Comparison of ENCODE assay signal across 8 cellular contexts in the genomic region with DNA sequence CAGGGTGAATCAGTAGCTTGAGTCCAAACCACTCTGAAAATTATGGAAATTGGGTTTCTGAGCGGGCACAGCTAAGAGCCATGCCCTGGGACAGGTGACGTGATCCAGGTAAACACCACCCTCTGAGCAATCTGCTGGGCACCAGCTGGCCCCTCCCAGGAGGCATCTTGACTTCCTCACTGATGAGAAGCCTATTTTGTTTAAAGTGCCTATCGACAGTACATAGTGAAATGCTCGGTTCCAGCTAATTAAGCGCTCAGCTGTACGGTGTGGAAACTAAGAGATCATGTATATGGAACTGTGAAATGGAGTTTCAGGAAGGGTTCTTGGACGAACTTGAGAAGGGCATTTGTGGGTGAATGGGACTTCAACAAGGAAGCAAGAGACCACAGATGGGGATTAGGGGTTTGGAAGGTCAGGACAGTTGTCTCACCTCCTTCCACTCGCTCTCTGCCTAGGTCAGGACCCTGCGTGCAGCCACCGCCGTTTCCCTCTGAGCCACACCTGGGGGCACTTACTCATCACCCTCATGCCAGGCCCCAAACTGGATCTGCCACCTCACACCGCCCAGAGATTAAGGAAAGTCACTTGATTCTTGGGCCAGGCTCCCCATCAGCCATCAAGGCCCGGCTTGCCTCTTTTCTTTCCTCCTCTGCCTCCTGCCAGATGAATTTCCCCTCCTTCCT. TPM values are rescaled to one million over a fixed set of nuclear protein-coding genes. Genes with fewer than 3 reads are reported as not detected.
DNase-seq lines count a peak whose midpoint lies in the region; ATAC-seq and TF ChIP-seq lines count a peak whose summit lies in the region.

No MANE protein-coding gene starts in this region.

- peaks cover 17% of the 10 kb centered on the region for H3K36me3 ChIP-seq in DND-41 (ENCODE audit: insufficient read depth, low read length)
- no peaks in the 10 kb centered on the region for H3K36me3 ChIP-seq in effector memory CD4-positive, alpha-beta T cell (ENCODE audit: control insufficient read depth, insufficient read depth, low read length)

- peak overlapping the region; percentile 26; the same call in 1 of the 2 replicates for H3K4me2 ChIP-seq in DND-41 (ENCODE audit: insufficient read depth, low read length)

- ATAC-seq in DND-41 (ENCODE audit: insufficient read depth, low read depth) (no peak), GM18498 (IDR thresholded peaks at IDR 0.05; ENCODE audit: unreplicated experiment) (no peak), GM21526 (IDR thresholded peaks at IDR 0.05; ENCODE audit: low FRiP score, unreplicated experiment) (no peak)

- H3K9ac ChIP-seq in DND-41 (ENCODE audit: low read depth, low read length), result no peak overlapping the region

- TF ChIP-seq CTCF in DND-41 (IDR thresholded peaks at IDR 0.05; ENCODE audit: borderline replicate concordance, extremely low read depth, low read length, poor library complexity, severe bottlenecking) (no peak), osteocyte (IDR thresholded peaks at IDR 0.05) (no peak)

- peaks cover 80% of the 10 kb centered on the region for H3K79me2 ChIP-seq in DND-41 (ENCODE audit: insufficient read depth, low read length)

- H3K9me3 Mint-ChIP-seq in osteocyte (ENCODE audit: unreplicated experiment), result no peaks in the 10 kb centered on the region

- peak overlapping the region; percentile 44 for H3K27ac Mint-ChIP-seq in osteocyte (ENCODE audit: unreplicated experiment)

- DNase-seq in DND-41 (no peak), NCI-H524 (lab: John Stamatoyannopoulos, UW) (peak; percentile 5 to 62), osteocyte (ENCODE audit: extremely low spot score, unreplicated experiment) (peak; percentile 51), GDM1 (lab: John Stamatoyannopoulos, UW) (no peak), NCI-H774 (lab: John Stamatoyannopoulos, UW) (no peak)
- no peak for DNase-seq in effector memory CD4-positive, alpha-beta T cell

- peaks cover 2% of the 10 kb centered on the region for H3K27me3 ChIP-seq in DND-41 (ENCODE audit: insufficient read depth, low read length, poor library complexity)
- H3K27me3 ChIP-seq in effector memory CD4-positive, alpha-beta T cell (replicated peaks; ENCODE audit: control insufficient read depth, insufficient read depth, low read length, poor library complexity, severe bottlenecking), result no peaks in the 10 kb centered on the region

- no peak overlapping the region for H3K4me3 ChIP-seq in DND-41 (ENCODE audit: low read depth in 1 of 2, low read length in 2 of 2)
- no peak overlapping the region for H3K4me3 ChIP-seq in effector memory CD4-positive, alpha-beta T cell (ENCODE audit: insufficient read depth, low read depth, low read length, poor library complexity, severe bottlenecking)

- no peaks in the 10 kb centered on the region for H3K27me3 Mint-ChIP-seq in osteocyte (ENCODE audit: unreplicated experiment)

- H3K9me3 ChIP-seq in DND-41 (ENCODE audit: insufficient read depth, low read length, severe bottlenecking), result no peaks in the 10 kb centered on the region
- H3K9me3 ChIP-seq in effector memory CD4-positive, alpha-beta T cell (ENCODE audit: control insufficient read depth, low read length), result no peaks in the 10 kb centered on the region

- H2AFZ ChIP-seq in DND-41 (ENCODE audit: low read depth, low read length), result no peak overlapping the region

- H3K27ac ChIP-seq in DND-41 (ENCODE audit: low read length), result no peak overlapping the region
- H3K27ac ChIP-seq in effector memory CD4-positive, alpha-beta T cell (ENCODE audit: insufficient read depth, low read length, poor library complexity, severe bottlenecking), result peak overlapping the region; percentile 21

- H4K20me1 ChIP-seq in DND-41 (ENCODE audit: insufficient read depth, low read length), result peaks cover 68% of the 10 kb centered on the region

- H3K4me1 Mint-ChIP-seq in osteocyte (ENCODE audit: unreplicated experiment), result peaks cover 75% of the 10 kb centered on the region

- peaks cover 53% of the 10 kb centered on the region for H3K4me1 ChIP-seq in DND-41 (ENCODE audit: insufficient read depth, low read length)
- H3K4me1 ChIP-seq in effector memory CD4-positive, alpha-beta T cell (ENCODE audit: control insufficient read depth, insufficient read depth, low read length, poor library complexity, severe bottlenecking), result peaks cover 40% of the 10 kb centered on the region

- H3K4me3 Mint-ChIP-seq in osteocyte (ENCODE audit: unreplicated experiment), result no peak overlapping the region

- no peaks in the 10 kb centered on the region for H3K36me3 Mint-ChIP-seq in osteocyte (ENCODE audit: unreplicated experiment)

RNA-seq across cellular contexts. Expression of a gene that starts 3.2 kb away (rescaled TPM):
- 15.5 and 17.5 TPM in 2 replicates for total RNA-seq in osteocyte

RNA-seq across cellular contexts. Expression of a gene that starts 18.5 kb away (rescaled TPM):
- total RNA-seq in osteocyte, result 0.16 and 0.29 TPM in 2 replicates

Comparison
In these comparisons a context has a peak if more than half of its experiments do, and no peak if none do; other contexts are left out.
1. DNase-seq: peak in NCI-H524 (2 of 2) and osteocyte (single experiment); none in DND-41 (single experiment), effector memory CD4-positive, alpha-beta T cell (0 of 3), GDM1 (single experiment) and NCI-H774 (single experiment).